In the genomic region with DNA sequence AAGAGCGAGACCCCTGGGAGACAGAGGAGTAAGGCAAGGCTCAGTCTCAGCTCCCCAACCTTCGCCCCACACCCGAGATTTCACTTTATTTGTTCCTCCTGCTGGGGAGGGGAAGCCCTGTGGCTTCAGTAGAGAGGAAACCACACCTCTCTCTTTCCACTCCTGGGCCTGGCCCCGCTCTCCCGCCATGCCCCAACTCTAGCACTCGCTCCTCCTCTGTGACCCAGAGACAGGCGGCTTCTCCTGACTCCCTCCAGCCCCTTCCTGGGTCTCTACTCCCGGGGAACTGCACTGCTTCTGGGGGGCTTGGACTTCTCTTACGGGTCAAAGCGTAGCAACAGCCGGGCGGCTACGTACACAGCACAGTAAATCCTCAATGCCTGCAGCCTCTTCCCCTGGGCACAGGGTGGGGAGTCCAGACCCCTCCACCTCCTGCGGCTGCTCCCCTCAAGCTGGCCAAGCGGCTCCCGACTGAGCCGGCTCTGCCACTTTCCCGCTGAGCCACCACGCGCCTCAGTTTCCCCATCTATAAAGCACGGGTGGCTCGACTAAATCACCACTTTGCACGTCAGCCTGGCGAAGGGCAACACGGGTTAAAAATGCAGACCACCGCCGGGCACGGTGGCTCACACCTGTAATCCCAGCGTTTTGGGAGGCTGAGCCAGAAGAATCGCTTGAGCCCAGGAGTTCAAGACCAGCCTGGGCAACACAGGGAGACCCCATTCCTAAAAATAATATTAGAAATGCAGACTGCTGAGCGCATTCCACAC, we compare ENCODE assay signal across 8 cellular contexts. TPM values are rescaled to one million over a fixed set of nuclear protein-coding genes. Genes with fewer than 3 reads are reported as not detected.
A peak's percentile ranks its signal among the peaks of the same experiment; 100 is the strongest.
DNase-seq lines count a peak whose midpoint lies in the region; ATAC-seq and TF ChIP-seq lines count a peak whose summit lies in the region.

No MANE protein-coding gene starts in this region.

- H3K27ac ChIP-seq in HUES48 (ENCODE audit: low read depth, low read length) = peak overlapping the region; percentile 78
- no peak overlapping the region for H3K27ac ChIP-seq in neural progenitor cell
- H3K27ac ChIP-seq in uterus = peak overlapping the region; percentile 63 to 84

- peak; percentile 31 to 44 for DNase-seq in AML-193 (lab: John Stamatoyannopoulos, UW)
- DNase-seq in activated CD4-positive, alpha-beta T cell treated with anti-CD3 and anti-CD28 coated beads, Interleukin-2, amount 50 U/mL, for 1 hour = peak; percentile 67
- peak; percentile 55 to 65 (median 59) for DNase-seq in effector memory CD8-positive, alpha-beta T cell
- no peak for DNase-seq in neural progenitor cell (ENCODE audit: low spot score)
- DNase-seq in uterus = no peak

- H3K4me3 ChIP-seq in HUES48 (ENCODE audit: low read depth, low read length) (peak overlapping the region; percentile 87), neural progenitor cell (peak overlapping the region; percentile 100), uterus (peak overlapping the region; percentile 47 to 91)

- H3K27me3 Mint-ChIP-seq in effector memory CD8-positive, alpha-beta T cell = no peaks in the 10 kb centered on the region
- H3K27me3 Mint-ChIP-seq in neural progenitor cell (ENCODE audit: insufficient read depth, low read depth) = peaks cover 5% of the 10 kb centered on the region

- peaks cover 62% of the 10 kb centered on the region for H3K36me3 Mint-ChIP-seq in effector memory CD8-positive, alpha-beta T cell (ENCODE audit: insufficient read depth)
- H3K36me3 Mint-ChIP-seq in neural progenitor cell = no peaks in the 10 kb centered on the region

- TF ChIP-seq POLR2A in uterus (IDR thresholded peaks at IDR 0.05) = no peak

- ATAC-seq in effector memory CD8-positive, alpha-beta T cell (replicated peaks) = peak; percentile 28
- ATAC-seq in HG03442 (IDR thresholded peaks at IDR 0.05; ENCODE audit: unreplicated experiment) = no peak
- ATAC-seq in HG03439 (IDR thresholded peaks at IDR 0.05; ENCODE audit: unreplicated experiment) = no peak

- peaks cover 36 to 58% of the 10 kb centered on the region in 2 donors for H3K4me1 Mint-ChIP-seq in effector memory CD8-positive, alpha-beta T cell (ENCODE audit: low read depth in 2 of 2)
- peaks cover 20% of the 10 kb centered on the region for H3K4me1 Mint-ChIP-seq in neural progenitor cell

- H3K4me1 ChIP-seq in HUES48 (ENCODE audit: control insufficient read depth, insufficient read depth, low read length) = peaks cover 4% of the 10 kb centered on the region
- peaks cover 12% of the 10 kb centered on the region for H3K4me1 ChIP-seq in neural progenitor cell
- H3K4me1 ChIP-seq in uterus = peaks cover 0 to 42% of the 10 kb centered on the region in 2 donors

- intact Hi-C loops in uterus (cut with DNase I; ENCODE audit: low total_unique reads) = no loop called here

- H4K20me1 ChIP-seq in neural progenitor cell (ENCODE audit: low read depth) = peaks cover 62% of the 10 kb centered on the region

- peak overlapping the region; percentile 99 for H3K4me2 ChIP-seq in neural progenitor cell

- no peak for TF ChIP-seq CTCF in neural progenitor cell (IDR thresholded peaks at IDR 0.05)
- TF ChIP-seq CTCF in uterus (IDR thresholded peaks at IDR 0.05) = no peak

- peaks cover 63% of the 10 kb centered on the region for H3K79me2 ChIP-seq in neural progenitor cell (ENCODE audit: low read depth)

- H3F3A ChIP-seq in neural progenitor cell (ENCODE audit: low read depth) = peaks cover 11% of the 10 kb centered on the region

- H3K36me3 ChIP-seq in HUES48 (ENCODE audit: control insufficient read depth, insufficient read depth, low read length) (peaks cover 4% of the 10 kb centered on the region; the same call in 1 of the 2 replicates), neural progenitor cell (no peaks in the 10 kb centered on the region), uterus (no peaks in the 10 kb centered on the region)

- peak overlapping the region; percentile 99 to 100 for H3K27ac Mint-ChIP-seq in effector memory CD8-positive, alpha-beta T cell
- H3K27ac Mint-ChIP-seq in neural progenitor cell = no peak overlapping the region

- peak overlapping the region; percentile 85 for H3K9ac ChIP-seq in HUES48 (ENCODE audit: low read depth, low read length)
- peak overlapping the region; percentile 88 for H3K9ac ChIP-seq in neural progenitor cell

- H3K9me3 Mint-ChIP-seq in effector memory CD8-positive, alpha-beta T cell = no peaks in the 10 kb centered on the region
- peaks cover 3% of the 10 kb centered on the region for H3K9me3 Mint-ChIP-seq in neural progenitor cell

- H3K9me3 ChIP-seq in HUES48 (ENCODE audit: control insufficient read depth, insufficient read depth, low read length) (no peaks in the 10 kb centered on the region), neural progenitor cell (ENCODE audit: low read depth) (no peaks in the 10 kb centered on the region), uterus (no peaks in the 10 kb centered on the region)

- H3K4me3 Mint-ChIP-seq in effector memory CD8-positive, alpha-beta T cell = peak overlapping the region; percentile 94 to 98
- peak overlapping the region; percentile 85 for H3K4me3 Mint-ChIP-seq in neural progenitor cell

- no peaks in the 10 kb centered on the region; the same call in 1 of the 2 replicates for H3K27me3 ChIP-seq in HUES48 (ENCODE audit: control insufficient read depth, insufficient read depth, low read length)
- H3K27me3 ChIP-seq in neural progenitor cell = peaks cover 7% of the 10 kb centered on the region
- no peaks in the 10 kb centered on the region for H3K27me3 ChIP-seq in uterus

- H2AFZ ChIP-seq in neural progenitor cell (replicated peaks) = no peak overlapping the region

RNA-seq across cellular contexts. Expression of gene RNF126, which starts 1.4 kb away (rescaled TPM):
- 9.7 and 50.9 TPM in 2 replicates for total RNA-seq in neural progenitor cell (ENCODE audit: low replicate concordance)
- total RNA-seq in uterus = 10 to 100 TPM in 3 of 4 donors, 1 to 10 TPM in 1; 9.5 to 44.3 (median 18.2) TPM

RNA-seq across cellular contexts. Expression of gene FSTL3, which starts 14.6 kb away (rescaled TPM):
- 2.4 and 21.9 TPM in 2 replicates for total RNA-seq in neural progenitor cell (ENCODE audit: low replicate concordance)
- 10 to 100 TPM; 25.3 to 71.7 (median 37.3) TPM for total RNA-seq in uterus

RNA-seq across cellular contexts. Expression of gene FGF22, which starts 21.9 kb away (rescaled TPM):
- total RNA-seq in neural progenitor cell (ENCODE audit: low replicate concordance) (0.37 TPM in 1 of 2 replicates, not detected in the other), uterus (1 to 10 TPM in 1 of 4 donors, not detected in 3; 1.4 TPM)

RNA-seq across cellular contexts. Expression of gene POLRMT, which starts 28.3 kb away (rescaled TPM):
- total RNA-seq in neural progenitor cell (ENCODE audit: low replicate concordance) (14.1 and 68.6 TPM in 2 replicates), uterus (10 to 100 TPM; 10.5 to 42.0 (median 24.1) TPM)

RNA-seq across cellular contexts. Expression of gene PRSS57, which starts 33.6 kb away (rescaled TPM):
- total RNA-seq in neural progenitor cell (ENCODE audit: low replicate concordance) (not detected in 2 replicates), uterus (not detected)

Comparison
In these comparisons a context has a peak if more than half of its experiments do, and no peak if none do; other contexts are left out.
1. DNase-seq: peak in AML-193 (2 of 2), activated CD4-positive, alpha-beta T cell treated with anti-CD3 and anti-CD28 coated beads, Interleukin-2, amount 50 U/mL, for 1 hour (single experiment) and effector memory CD8-positive, alpha-beta T cell (3 of 3); none in neural progenitor cell (single experiment) and uterus (0 of 2).
2. Peak in every context shown above with its lines, with median percentiles within 50 percentile points of each other: H3K4me3 ChIP-seq.